Comparison of ENCODE assay signal across 11 cellular contexts in genomic region chr2:161004379-161004778, GRCh38.
DNase-seq lines count a peak whose midpoint lies in the region; ATAC-seq and TF ChIP-seq lines count a peak whose summit lies in the region.
"Had no signal": no experiment of that assay in that cellular context is flagged by ENCODE, and none has a peak within 500 bp of the region (broad histone marks: within the 10 kb centered on the region; RNA-seq: fewer than 3 reads in every experiment).

No MANE protein-coding gene starts in this region.

- H2AFZ ChIP-seq in hepatocyte: no peak overlapping the region

- H3K4me3 ChIP-seq in BE2C (ENCODE audit: low read depth, low read length): no peak overlapping the region
- no peak overlapping the region for H3K4me3 ChIP-seq in RWPE2 (ENCODE audit: severe bottlenecking)
- no peak overlapping the region for H3K4me3 ChIP-seq in hepatocyte
- H3K4me3 ChIP-seq: stomach had no signal

- WGBS in hepatocyte (ENCODE audit: low lambda C conversion rate, missing lambda C conversion rate): 66% methylated on average over 2 of the region's 2 CpGs

- DNase-seq in BE2C (no peak), GM13976 (ENCODE audit: low spot score) (no peak), RWPE2 (ENCODE audit: low spot score) (no peak), hepatocyte (ENCODE audit: low spot score) (no peak), natural killer cell (no peak), foreskin melanocyte (no peak)
- no peak for DNase-seq in activated CD4-positive, alpha-beta T cell treated with anti-CD3 and anti-CD28 coated beads, Interleukin-2, amount 10 ng/mL, durations not matched to agents 7 days and 5 days
- DNase-seq: NCI-H1436 treated with DMSO at 0.1 percent for 48 hours, stomach had no signal

- ATAC-seq in RWPE2 (ENCODE audit: low read depth): no peak; the same call in 2 of the 3 replicates
- ATAC-seq in HG03108 (IDR thresholded peaks at IDR 0.05; ENCODE audit: unreplicated experiment): no peak
- no peak for ATAC-seq in natural killer cell

- H3K9me3 ChIP-seq in BE2C (no peaks in the 10 kb centered on the region), RWPE2 (ENCODE audit: severe bottlenecking) (no peaks in the 10 kb centered on the region), hepatocyte (ENCODE audit: low read depth) (no peaks in the 10 kb centered on the region)
- H3K9me3 ChIP-seq: stomach had no signal

- H3K79me2 ChIP-seq in hepatocyte: no peaks in the 10 kb centered on the region

- H3K27ac ChIP-seq in RWPE2 (ENCODE audit: poor library complexity, severe bottlenecking) (no peak overlapping the region), hepatocyte (no peak overlapping the region)
- H3K27ac ChIP-seq: stomach had no signal

- H3K36me3 Mint-ChIP-seq in natural killer cell: no peaks in the 10 kb centered on the region
- H3K36me3 Mint-ChIP-seq in activated CD4-positive, alpha-beta T cell treated with anti-CD3 and anti-CD28 coated beads, Interleukin-2, amount 10 ng/mL, durations not matched to agents 7 days and 5 days (ENCODE audit: low read depth): no peaks in the 10 kb centered on the region

- CTCF ChIA-PET in activated CD4-positive, alpha-beta T cell treated with anti-CD3 and anti-CD28 coated beads, Interleukin-2, amount 10 ng/mL, durations not matched to agents 7 days and 5 days (lab: Charles Lee): interaction anchor here (1.3 to 2.1 kb wide), 2 partner anchors 10 to 40 kb away, joined by 3 to 18 read pairs; no protein-coding TSS in a partner anchor

- H3K36me3 ChIP-seq in BE2C (no peaks in the 10 kb centered on the region), RWPE2 (ENCODE audit: low read depth) (no peaks in the 10 kb centered on the region), hepatocyte (replicated peaks; ENCODE audit: insufficient read depth, low read depth) (no peaks in the 10 kb centered on the region)
- H3K36me3 ChIP-seq: stomach had no signal

- POLR2A ChIA-PET in activated CD4-positive, alpha-beta T cell treated with anti-CD3 and anti-CD28 coated beads, Interleukin-2, amount 10 ng/mL, durations not matched to agents 7 days and 5 days (lab: Charles Lee): no interaction called here

- H3K27me3 ChIP-seq in BE2C (no peaks in the 10 kb centered on the region), RWPE2 (ENCODE audit: insufficient read depth, poor library complexity, severe bottlenecking) (no peaks in the 10 kb centered on the region), hepatocyte (no peaks in the 10 kb centered on the region)
- H3K27me3 ChIP-seq: stomach had no signal

- intact Hi-C loops in natural killer cell (cut with micrococcal nuclease): no loop called here

- H3K9me2 ChIP-seq in hepatocyte (replicated peaks; ENCODE audit: insufficient read depth): no peaks in the 10 kb centered on the region

- H3K4me1 Mint-ChIP-seq in natural killer cell: no peaks in the 10 kb centered on the region
- H3K4me1 Mint-ChIP-seq in activated CD4-positive, alpha-beta T cell treated with anti-CD3 and anti-CD28 coated beads, Interleukin-2, amount 10 ng/mL, durations not matched to agents 7 days and 5 days: no peaks in the 10 kb centered on the region

- no peaks in the 10 kb centered on the region for H4K20me1 ChIP-seq in hepatocyte (ENCODE audit: insufficient read depth, poor library complexity, severe bottlenecking)

- H3K27ac Mint-ChIP-seq in natural killer cell: no peak overlapping the region
- no peak overlapping the region for H3K27ac Mint-ChIP-seq in activated CD4-positive, alpha-beta T cell treated with anti-CD3 and anti-CD28 coated beads, Interleukin-2, amount 10 ng/mL, durations not matched to agents 7 days and 5 days
- H3K27ac Mint-ChIP-seq: T-helper 2 cell treated with Interferon-gamma antibody and Interleukin-4, amounts not matched to agents 5 μg/mL and 100 μg/mL, for 36 hours had no signal

- no peak overlapping the region for H3K4me2 ChIP-seq in hepatocyte

- H3K4me1 ChIP-seq in BE2C: no peaks in the 10 kb centered on the region
- no peaks in the 10 kb centered on the region for H3K4me1 ChIP-seq in RWPE2 (ENCODE audit: insufficient read depth, poor library complexity, severe bottlenecking)
- H3K4me1 ChIP-seq in hepatocyte (ENCODE audit: insufficient read depth): no peaks in the 10 kb centered on the region
- H3K4me1 ChIP-seq: stomach had no signal

- H3K27me3 Mint-ChIP-seq in natural killer cell (ENCODE audit: low read depth in 2 of 2): peaks cover 9 to 18% of the 10 kb centered on the region in 2 donors
- peaks cover 8% of the 10 kb centered on the region for H3K27me3 Mint-ChIP-seq in activated CD4-positive, alpha-beta T cell treated with anti-CD3 and anti-CD28 coated beads, Interleukin-2, amount 10 ng/mL, durations not matched to agents 7 days and 5 days

- H3K4me3 Mint-ChIP-seq in natural killer cell: no peak overlapping the region
- H3K4me3 Mint-ChIP-seq in activated CD4-positive, alpha-beta T cell treated with anti-CD3 and anti-CD28 coated beads, Interleukin-2, amount 10 ng/mL, durations not matched to agents 7 days and 5 days: no peak overlapping the region
- H3K4me3 Mint-ChIP-seq: T-helper 2 cell treated with Interferon-gamma antibody and Interleukin-4, amounts not matched to agents 5 μg/mL and 100 μg/mL, for 36 hours had no signal

- in situ Hi-C loops in GM13976 (cut with MboI; ENCODE audit: low sequenced_read_pairs, unreplicated experiment): no loop called here

- peaks cover 0 to 2% of the 10 kb centered on the region in 2 donors for H3K9me3 Mint-ChIP-seq in natural killer cell
- H3K9me3 Mint-ChIP-seq in activated CD4-positive, alpha-beta T cell treated with anti-CD3 and anti-CD28 coated beads, Interleukin-2, amount 10 ng/mL, durations not matched to agents 7 days and 5 days: peaks cover 5% of the 10 kb centered on the region

- peak; percentile 46 for TF ChIP-seq CTCF in BE2C (IDR thresholded peaks at IDR 0.05; ENCODE audit: low read depth, low read length)
- peak; percentile 26 for TF ChIP-seq CTCF in GM13976 (IDR thresholded peaks at IDR 0.05; ENCODE audit: borderline replicate concordance, control extremely low read depth, extremely low read depth, insufficient read depth, missing control alignments)
- TF ChIP-seq CTCF in RWPE2 (IDR thresholded peaks at IDR 0.05; ENCODE audit: poor library complexity, severe bottlenecking): peak; percentile 56
- peak; percentile 42 for TF ChIP-seq CTCF in hepatocyte (IDR thresholded peaks at IDR 0.05; ENCODE audit: poor library complexity)
- no peak for TF ChIP-seq CTCF in natural killer cell (IDR thresholded peaks at IDR 0.05)
